Comparison of ENCODE assay signal across 9 cellular contexts in the genomic region with DNA sequence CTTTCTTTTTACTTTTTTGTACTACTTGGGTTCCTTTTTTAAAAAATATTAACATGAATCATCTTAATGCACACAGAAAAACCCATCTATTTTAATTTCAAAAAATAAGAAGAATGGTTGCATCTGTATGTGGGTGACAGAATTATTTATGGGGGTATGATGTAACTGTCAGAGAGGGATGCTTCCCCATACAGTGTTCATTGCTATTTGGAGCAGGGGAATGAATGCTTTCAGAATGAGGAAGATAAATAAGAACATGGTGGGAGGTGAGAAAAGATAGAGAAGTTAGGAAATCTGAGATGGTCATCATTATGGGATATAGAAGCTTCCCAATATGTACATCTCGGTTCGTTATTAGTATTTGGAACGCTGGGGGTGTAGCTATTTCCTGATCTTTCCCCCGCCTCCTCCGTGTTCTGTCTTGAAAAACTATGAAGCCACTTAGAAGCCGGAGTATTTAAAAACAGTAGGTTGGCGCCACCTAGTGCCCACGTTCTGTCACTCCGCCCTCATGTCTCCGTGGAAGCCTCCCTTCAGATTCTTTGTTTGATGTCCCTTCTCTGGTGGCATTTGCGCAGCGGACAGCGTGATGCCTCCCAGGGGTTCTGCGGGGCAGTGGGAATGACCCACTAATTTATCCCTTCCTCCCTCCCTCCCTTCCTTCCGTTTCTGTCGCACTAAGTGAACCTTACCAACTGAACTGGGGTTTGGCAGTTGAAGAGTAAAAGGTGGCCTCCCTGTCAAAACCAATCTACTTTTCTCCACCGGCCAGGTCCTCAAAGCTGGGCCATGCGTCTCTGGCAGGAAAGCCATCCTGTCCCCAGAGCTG.
DNase-seq lines count a peak whose midpoint lies in the region; ATAC-seq, FAIRE-seq and TF ChIP-seq lines count a peak whose summit lies in the region.
"Had no signal": no experiment of that assay in that cellular context is flagged by ENCODE, and none has a peak within 500 bp of the region (broad histone marks: within the 10 kb centered on the region; RNA-seq: fewer than 3 reads in every experiment).

No MANE protein-coding gene starts in this region.

- H2AFZ ChIP-seq in OCI-LY7 (ENCODE audit: low read length) (peak overlapping the region; percentile 8; the same call in 1 of the 2 replicates), neural progenitor cell (replicated peaks) (no peak overlapping the region)

- H3K9me3 ChIP-seq in OCI-LY7 (ENCODE audit: low read length) = no peaks in the 10 kb centered on the region
- H3K9me3 ChIP-seq in esophagus squamous epithelium = no peaks in the 10 kb centered on the region
- H3K9me3 ChIP-seq in neural progenitor cell (ENCODE audit: low read depth) = no peaks in the 10 kb centered on the region

- H3K4me3 ChIP-seq in OCI-LY7 (ENCODE audit: low read depth, low read length, poor library complexity, severe bottlenecking) = no peak overlapping the region
- H3K4me3 ChIP-seq in esophagus squamous epithelium = peak overlapping the region in 1 of 4 donors; percentile 39
- H3K4me3 ChIP-seq in neural progenitor cell = no peak overlapping the region

- WGBS in esophagus squamous epithelium, 2 donors = 4 to 7% methylated on average over 18 of the region's 18 CpGs

- H3K9ac ChIP-seq in neural progenitor cell = no peak overlapping the region

- H3K27ac Mint-ChIP-seq in neural progenitor cell = no peak overlapping the region

- H3K4me2 ChIP-seq in OCI-LY7 (ENCODE audit: low read length) = peak overlapping the region; percentile 33; the same call in 1 of the 2 replicates
- H3K4me2 ChIP-seq in neural progenitor cell = no peak overlapping the region

- H3F3A ChIP-seq in neural progenitor cell (ENCODE audit: low read depth) = peaks cover 11% of the 10 kb centered on the region

- no peaks in the 10 kb centered on the region for H3K9me3 Mint-ChIP-seq in neural progenitor cell

- DNase-seq in CMK (ENCODE audit: low read depth) (peak; percentile 11), HTR-8/SVneo (ENCODE audit: insufficient read length, low spot score) (peak; percentile 72), OCI-LY7 (ENCODE audit: low spot score) (peak; percentile 69), esophagus squamous epithelium (lab: John Stamatoyannopoulos, UW) (no peak), neural progenitor cell (ENCODE audit: low spot score) (peak; percentile 86), stromal cell of bone marrow (ENCODE audit: low read depth) (peak; percentile 54)
- peak; percentile 53 for DNase-seq in activated T-cell treated with anti-CD3 and anti-CD28 coated beads, Interleukin-2, amount 50 U/mL, for 1 hour

- H3K36me3 ChIP-seq in OCI-LY7 (ENCODE audit: insufficient read depth, low read length) = no peaks in the 10 kb centered on the region
- H3K36me3 ChIP-seq in esophagus squamous epithelium = peaks cover 0 to 4% (median 4%) of the 10 kb centered on the region in 3 donors
- H3K36me3 ChIP-seq in neural progenitor cell = no peaks in the 10 kb centered on the region

- H3K27me3 Mint-ChIP-seq in neural progenitor cell (ENCODE audit: insufficient read depth, low read depth) = peaks cover 13% of the 10 kb centered on the region

- no peaks in the 10 kb centered on the region for H3K27me3 ChIP-seq in esophagus squamous epithelium
- H3K27me3 ChIP-seq in neural progenitor cell = no peaks in the 10 kb centered on the region

- no peaks in the 10 kb centered on the region for H4K20me1 ChIP-seq in OCI-LY7 (ENCODE audit: insufficient read depth, low read length)
- H4K20me1 ChIP-seq in neural progenitor cell (ENCODE audit: low read depth) = peaks cover 13% of the 10 kb centered on the region

- peaks cover 5% of the 10 kb centered on the region for H3K36me3 Mint-ChIP-seq in neural progenitor cell

- peaks cover 24% of the 10 kb centered on the region for H3K4me1 Mint-ChIP-seq in neural progenitor cell

- no peak for TF ChIP-seq POLR2A in esophagus squamous epithelium (IDR thresholded peaks at IDR 0.05)

- POLR2A ChIA-PET in OCI-LY7 (lab: Charles Lee) = no interaction called here

- ATAC-seq in GM19468 (IDR thresholded peaks at IDR 0.05; ENCODE audit: extremely low read depth, unreplicated experiment) = peak; percentile 67

- no peak overlapping the region for H3K4me3 Mint-ChIP-seq in neural progenitor cell

- CTCF ChIA-PET in OCI-LY7 (lab: Charles Lee; ENCODE audit: unreplicated experiment) = interaction anchor here (0.5 to 1.0 kb wide), 3 partner anchors 20 to 807 kb away, joined by 3 to 4 read pairs (median 3); no protein-coding TSS in a partner anchor

- TF ChIP-seq CTCF in OCI-LY7 (conservative IDR thresholded peaks at IDR 0.05; ENCODE audit: low read length) = peak; percentile 93
- peak; percentile 47 to 80 (median 76) for TF ChIP-seq CTCF in esophagus squamous epithelium (IDR thresholded peaks at IDR 0.05)
- TF ChIP-seq CTCF in neural progenitor cell (IDR thresholded peaks at IDR 0.05) = peak; percentile 89

- H3K27ac ChIP-seq in OCI-LY7 (ENCODE audit: low read depth, low read length, poor library complexity, severe bottlenecking) (no peak overlapping the region), esophagus squamous epithelium (no peak overlapping the region), neural progenitor cell (no peak overlapping the region)

- BruUV-seq in OCI-LY7 (replicated peaks; lab: Mats Ljungman, UMichigan) = no TSS peak

- intact Hi-C loops in OCI-LY7 (cut with micrococcal nuclease; ENCODE audit: unreplicated experiment) (loop anchor here (10.0 kb wide), 1 partner anchor 334 kb away; no protein-coding TSS in a partner anchor), esophagus squamous epithelium (cut with DNase I) (loop anchor here (10.0 kb wide), 2 partner anchors 334 to 624 kb away; partner anchors contain the start of gene PTPRG)

- H3K4me1 ChIP-seq in OCI-LY7 (ENCODE audit: insufficient read depth, low read length, poor library complexity, severe bottlenecking) (no peaks in the 10 kb centered on the region), esophagus squamous epithelium (peaks cover 0 to 16% (median 2%) of the 10 kb centered on the region in 3 donors), neural progenitor cell (peaks cover 11% of the 10 kb centered on the region)

- H3K9me2 ChIP-seq in OCI-LY7 (ENCODE audit: insufficient read depth, low read length) = no peaks in the 10 kb centered on the region

- FAIRE-seq in HTR-8/SVneo (lab: Jason Lieb, UNC) = no peak
- FAIRE-seq: colon had no signal

- H3K79me2 ChIP-seq in OCI-LY7 (ENCODE audit: insufficient read depth, low read depth, low read length) (no peaks in the 10 kb centered on the region), neural progenitor cell (ENCODE audit: low read depth) (no peaks in the 10 kb centered on the region)
